In genomic region chrX:8005678-8006347, GRCh38 we compare ENCODE assay signal across 24 cellular contexts.
A peak's percentile ranks its signal among the peaks of the same experiment; 100 is the strongest.
DNase-seq lines count a peak whose midpoint lies in the region; ATAC-seq, FAIRE-seq and TF ChIP-seq lines count a peak whose summit lies in the region.
"Had no signal": no experiment of that assay in that cellular context is flagged by ENCODE, and none has a peak within 500 bp of the region (broad histone marks: within the 10 kb centered on the region; RNA-seq: fewer than 3 reads in every experiment).

No MANE protein-coding gene starts in this region.

- DNase-seq in NCI-H748 (lab: John Stamatoyannopoulos, UW; ENCODE audit: unreplicated experiment) (peak; percentile 11), NCI-H748 treated with DMSO at 0.1 percent for 48 hours (lab: John Stamatoyannopoulos, UW) (no peak), astrocyte (ENCODE audit: low read depth) (no peak), left lung (no peak), urothelium cell line (ENCODE audit: low spot score) (no peak), right atrium auricular region (ENCODE audit: low spot score) (no peak), NCI-H526 treated with DMSO at 0.1 percent for 48 hours (lab: John Stamatoyannopoulos, UW) (no peak)
- DNase-seq: GM23248, H9, HFFc6, KBM-7, MM.1S, NCI-H1048, NCI-H1694, NCI-H2081 treated with DMSO at 0.1 percent for 48 hours, NCI-H2171 treated with DMSO at 0.1 percent for 48 hours, NCI-H524 treated with DMSO at 0.1 percent for 48 hours, SIG-M5, SK-N-SH had no signal

- H3K4me1 ChIP-seq in astrocyte (ENCODE audit: insufficient read depth, low read length) (no peaks in the 10 kb centered on the region), left lung (no peaks in the 10 kb centered on the region), right atrium auricular region (no peaks in the 10 kb centered on the region)

- no peak overlapping the region for H3K27ac Mint-ChIP-seq in astrocyte (ENCODE audit: unreplicated experiment)
- H3K27ac Mint-ChIP-seq: H9, HFFc6 had no signal

- no peak overlapping the region for H3K4me3 Mint-ChIP-seq in astrocyte (ENCODE audit: unreplicated experiment)
- H3K4me3 Mint-ChIP-seq: H9, HFFc6 had no signal

- no peak overlapping the region for H2AFZ ChIP-seq in astrocyte (ENCODE audit: low read depth, low read length)
- H2AFZ ChIP-seq: GM23248 had no signal

- TF ChIP-seq CTCF in astrocyte (IDR thresholded peaks at IDR 0.05; ENCODE audit: insufficient read depth, low read depth, low read length) (no peak), left lung (IDR thresholded peaks at IDR 0.05) (no peak), right atrium auricular region (IDR thresholded peaks at IDR 0.05) (no peak)

- H3K36me3 ChIP-seq in astrocyte (ENCODE audit: insufficient read depth, low read length) = no peaks in the 10 kb centered on the region
- H3K36me3 ChIP-seq in left lung = no peaks in the 10 kb centered on the region
- no peaks in the 10 kb centered on the region for H3K36me3 ChIP-seq in right atrium auricular region

- H3K9me3 ChIP-seq in astrocyte (ENCODE audit: insufficient read depth, low read depth, low read length) (no peaks in the 10 kb centered on the region), left lung (no peaks in the 10 kb centered on the region), right atrium auricular region (no peaks in the 10 kb centered on the region)
- H3K9me3 ChIP-seq: SK-N-SH had no signal

- no peaks in the 10 kb centered on the region for H3K36me3 Mint-ChIP-seq in astrocyte (ENCODE audit: low read depth, unreplicated experiment)

- H4K20me1 ChIP-seq in astrocyte (ENCODE audit: insufficient read depth, low read length) = no peaks in the 10 kb centered on the region

- no peaks in the 10 kb centered on the region for H3K4me1 Mint-ChIP-seq in astrocyte (ENCODE audit: low read depth, unreplicated experiment)

- H3K9me3 Mint-ChIP-seq in astrocyte (ENCODE audit: unreplicated experiment) = no peaks in the 10 kb centered on the region
- H3K9me3 Mint-ChIP-seq: HFFc6 had no signal

- intact Hi-C loops in left lung (cut with DNase I) = no loop called here

- H3K27me3 Mint-ChIP-seq in astrocyte (ENCODE audit: low read depth, unreplicated experiment) = no peaks in the 10 kb centered on the region

- H3K27ac ChIP-seq in astrocyte (ENCODE audit: low read depth, low read length) (no peak overlapping the region), left lung (peak overlapping the region in 1 of 2 donors; percentile 5), right atrium auricular region (no peak overlapping the region)
- H3K27ac ChIP-seq: C4-2B, GM23248, HL-60 had no signal

- H3K4me2 ChIP-seq in astrocyte (ENCODE audit: low read length) = no peak overlapping the region
- H3K4me2 ChIP-seq: SK-N-SH had no signal

- FAIRE-seq in astrocyte (lab: Jason Lieb, UNC) = peak; percentile 85
- FAIRE-seq in urothelium cell line (lab: Jason Lieb, UNC) = no peak
- FAIRE-seq: A204.1, G401.6, GM18507 had no signal

- H3K27me3 ChIP-seq in astrocyte (ENCODE audit: insufficient read depth, low read length) (no peaks in the 10 kb centered on the region), left lung (no peaks in the 10 kb centered on the region), right atrium auricular region (no peaks in the 10 kb centered on the region)

- no peak overlapping the region for H3K4me3 ChIP-seq in astrocyte (ENCODE audit: insufficient read depth, low read depth, low read length)
- H3K4me3 ChIP-seq in left lung = no peak overlapping the region
- no peak overlapping the region for H3K4me3 ChIP-seq in right atrium auricular region
- H3K4me3 ChIP-seq: GM23248 had no signal

- no peak overlapping the region for H3K9ac ChIP-seq in astrocyte (ENCODE audit: low read length)
- H3K9ac ChIP-seq: GM23248, SK-N-SH had no signal

- no peaks in the 10 kb centered on the region for H3K79me2 ChIP-seq in astrocyte (ENCODE audit: insufficient read depth, low read length)

- peak; percentile 85 for ATAC-seq in left lung
